In genomic region chr22:38314140-38314991, GRCh38 we compare ENCODE assay signal across 8 cellular contexts. TPM values are rescaled to one million over a fixed set of nuclear protein-coding genes. Genes with fewer than 3 reads are reported as not detected.
DNase-seq lines count a peak whose midpoint lies in the region; ATAC-seq and TF ChIP-seq lines count a peak whose summit lies in the region.

No MANE protein-coding gene starts in this region.

- ATAC-seq in effector memory CD8-positive, alpha-beta T cell (replicated peaks) = no peak
- ATAC-seq in GM19395 (IDR thresholded peaks at IDR 0.05; ENCODE audit: unreplicated experiment) (no peak), HG02840 (IDR thresholded peaks at IDR 0.05; ENCODE audit: low FRiP score, unreplicated experiment) (no peak)

- no peak overlapping the region for H4K91ac ChIP-seq in neuronal stem cell (ENCODE audit: low read depth, low read length, poor library complexity)

- no peak overlapping the region for H2AFZ ChIP-seq in neuronal stem cell (ENCODE audit: low read length)

- peak overlapping the region; percentile 20 to 63 for H3K4me3 Mint-ChIP-seq in CD14-positive monocyte
- H3K4me3 Mint-ChIP-seq in effector memory CD8-positive, alpha-beta T cell = peak overlapping the region; percentile 85 to 88

- peak overlapping the region; percentile 14 for H2BK120ac ChIP-seq in neuronal stem cell (ENCODE audit: low read depth, low read length)

- TF ChIP-seq CTCF in CD14-positive monocyte (IDR thresholded peaks at IDR 0.05) (no peak), GM10248 (IDR thresholded peaks at IDR 0.05; ENCODE audit: control extremely low read depth, extremely low read depth, low read depth, missing control alignments) (no peak)

- H2BK12ac ChIP-seq in neuronal stem cell (ENCODE audit: low read length) = no peak overlapping the region

- peak overlapping the region; percentile 20 for H3K4ac ChIP-seq in neuronal stem cell (ENCODE audit: low read length)

- H3K27me3 ChIP-seq in NT2/D1 (ENCODE audit: insufficient read depth, insufficient read length) (no peaks in the 10 kb centered on the region), neuronal stem cell (ENCODE audit: control insufficient read depth in 3 of 3, insufficient read depth in 3 of 3, low read depth in 1 of 3, low read length in 3 of 3) (no peaks in the 10 kb centered on the region)

- H3K18ac ChIP-seq in neuronal stem cell (ENCODE audit: low read length) = peak overlapping the region; percentile 65

- peak overlapping the region; percentile 92 for H2AK5ac ChIP-seq in neuronal stem cell (ENCODE audit: low read depth, low read length)

- H3K36me3 Mint-ChIP-seq in CD14-positive monocyte = peaks cover 20 to 29% of the 10 kb centered on the region in 2 donors
- peaks cover 28% of the 10 kb centered on the region for H3K36me3 Mint-ChIP-seq in effector memory CD8-positive, alpha-beta T cell (ENCODE audit: insufficient read depth)

- H2BK5ac ChIP-seq in neuronal stem cell (ENCODE audit: low read length) = peak overlapping the region; percentile 6

- no peak for DNase-seq in CD14-positive monocyte (ENCODE audit: low spot score)
- no peak for DNase-seq in NT2/D1 (ENCODE audit: low read depth, low spot score)
- peak in 1 of 3 experiments; percentile 9 for DNase-seq in effector memory CD8-positive, alpha-beta T cell
- DNase-seq in neuronal stem cell (ENCODE audit: low spot score) = no peak
- no peak for DNase-seq in HuH-7.5 (ENCODE audit: low spot score)
- DNase-seq in GM10248 (ENCODE audit: extremely low spot score) = no peak

- peaks cover 17% of the 10 kb centered on the region for H3K79me1 ChIP-seq in neuronal stem cell (ENCODE audit: low read depth, low read length)

- H3K9me3 ChIP-seq in NT2/D1 (ENCODE audit: insufficient read depth, low read length) (no peaks in the 10 kb centered on the region), neuronal stem cell (replicated peaks in 1 of 2; ENCODE audit: control insufficient read depth in 2 of 2, insufficient read depth in 1 of 2, low read depth in 1 of 2, low read length in 2 of 2) (no peaks in the 10 kb centered on the region)

- H4K8ac ChIP-seq in neuronal stem cell (ENCODE audit: low read depth, low read length) = no peak overlapping the region

- peak overlapping the region; percentile 39 for H2BK15ac ChIP-seq in neuronal stem cell (ENCODE audit: low read length)

- no CpG with 5 or more reads among the region's 19 CpGs for WGBS in neuronal stem cell (ENCODE audit: extremely low coverage in 2 of 2, insufficient read length in 2 of 2, insufficient replicate concordance in 1 of 2), 2 donors

- H3K4me2 ChIP-seq in neuronal stem cell (ENCODE audit: insufficient read depth, low read length, poor library complexity, severe bottlenecking) = peak overlapping the region; percentile 76

- peak overlapping the region; percentile 87 for H3K23ac ChIP-seq in neuronal stem cell (ENCODE audit: low read depth, low read length, poor library complexity)

- H3K14ac ChIP-seq in neuronal stem cell (ENCODE audit: low read length) = peak overlapping the region; percentile 86

- H3K9ac ChIP-seq in NT2/D1 (ENCODE audit: insufficient read length, low read depth) (peak overlapping the region; percentile 72), neuronal stem cell (ENCODE audit: low read depth, low read length, poor library complexity) (peak overlapping the region; percentile 82)

- intact Hi-C loops in CD14-positive monocyte (cut with micrococcal nuclease) = no loop called here

- peak overlapping the region in 2 of 7 donors; percentile 50 to 54 for H3K27ac Mint-ChIP-seq in CD14-positive monocyte
- H3K27ac Mint-ChIP-seq in effector memory CD8-positive, alpha-beta T cell = peak overlapping the region; percentile 95

- H3K27me3 Mint-ChIP-seq in CD14-positive monocyte (ENCODE audit: low read depth in 3 of 3) = peaks cover 12 to 18% (median 17%) of the 10 kb centered on the region in 3 donors
- H3K27me3 Mint-ChIP-seq in effector memory CD8-positive, alpha-beta T cell = no peaks in the 10 kb centered on the region

- H3K9me3 Mint-ChIP-seq in CD14-positive monocyte = peaks cover 0 to 2% (median 0%) of the 10 kb centered on the region in 7 donors
- no peaks in the 10 kb centered on the region for H3K9me3 Mint-ChIP-seq in effector memory CD8-positive, alpha-beta T cell

- H3K4me1 Mint-ChIP-seq in CD14-positive monocyte = peaks cover 63% of the 10 kb centered on the region
- H3K4me1 Mint-ChIP-seq in effector memory CD8-positive, alpha-beta T cell (ENCODE audit: low read depth in 2 of 2) = peaks cover 58 to 59% of the 10 kb centered on the region in 2 donors

- CTCF ChIA-PET in GM10248 (lab: Yijun Ruan, JAX) = interaction anchor here (1.2 to 1.3 kb wide), 3 partner anchors 9 to 262 kb away, joined by 3 to 4 read pairs (median 3); no protein-coding TSS in a partner anchor

- peak overlapping the region; percentile 41 for H3K27ac ChIP-seq in neuronal stem cell (replicated peaks; ENCODE audit: low read length)

- H3K36me3 ChIP-seq in NT2/D1 (ENCODE audit: insufficient read depth, insufficient read length, low read length) (peaks cover 57% of the 10 kb centered on the region), neuronal stem cell (replicated peaks in 1 of 2; ENCODE audit: control insufficient read depth in 2 of 2, insufficient read depth in 2 of 2, low read length in 2 of 2) (peaks cover 31 to 57% of the 10 kb centered on the region in 2 donors)

- POLR2A ChIA-PET in GM10248 (lab: Yijun Ruan, JAX) = interaction anchor here (0.6 kb wide), 1 partner anchor 1189 kb away, joined by 4 read pairs; no protein-coding TSS in a partner anchor

- H3K4me1 ChIP-seq in NT2/D1 (ENCODE audit: insufficient read depth, insufficient read length) (peaks cover 25% of the 10 kb centered on the region), neuronal stem cell (ENCODE audit: control insufficient read depth in 2 of 2, insufficient read depth in 1 of 2, low read depth in 1 of 2, low read length in 2 of 2) (peaks cover 34 to 35% of the 10 kb centered on the region in 2 donors)

- no peak overlapping the region for H3K4me3 ChIP-seq in NT2/D1 (ENCODE audit: insufficient read length, low read depth)
- peak overlapping the region; percentile 20 to 70 for H3K4me3 ChIP-seq in neuronal stem cell (ENCODE audit: low read length in 2 of 2)

RNA-seq across cellular contexts. Expression of gene CSNK1E, which starts 2.9 kb away (rescaled TPM):
- polyA plus RNA-seq in CD14-positive monocyte = 1 to 10 TPM; 1.9 to 3.1 TPM
- polyA plus RNA-seq in neuronal stem cell (2013, experiment 1 of 2) = 224 TPM
- 229 TPM for polyA plus RNA-seq in neuronal stem cell (2013, experiment 2 of 2)

RNA-seq across cellular contexts. Expression of gene TMEM184B, which starts 41.6 kb away (rescaled TPM):
- polyA plus RNA-seq in CD14-positive monocyte = 10 to 100 TPM in 1 of 2 donors, 1 to 10 TPM in 1; 7.4 to 10.6 TPM
- polyA plus RNA-seq in neuronal stem cell (2013, experiment 1 of 2) = 50.9 TPM
- polyA plus RNA-seq in neuronal stem cell (2013, experiment 2 of 2) = 51.3 TPM
